In genomic region chr1:92487078-92487605, GRCh38 we compare ENCODE assay signal across 10 cellular contexts. TPM values are rescaled to one million over a fixed set of nuclear protein-coding genes. Genes with fewer than 3 reads are reported as not detected.
DNase-seq lines count a peak whose midpoint lies in the region; ATAC-seq, FAIRE-seq and TF ChIP-seq lines count a peak whose summit lies in the region.
"Had no signal": no experiment of that assay in that cellular context is flagged by ENCODE, and none has a peak within 500 bp of the region (broad histone marks: within the 10 kb centered on the region; RNA-seq: fewer than 3 reads in every experiment).

No MANE protein-coding gene starts in this region.

- FAIRE-seq in HepG2 (lab: Jason Lieb, UNC), result peak; percentile 18

- intact Hi-C loops in HepG2 (cut with micrococcal nuclease; ENCODE audit: unreplicated experiment) (loop anchor here (2.0 kb wide), 2 partner anchors 18 to 50 kb away; no protein-coding TSS in a partner anchor), right lobe of liver (cut with DNase I) (no loop called here), PC-3 (cut with micrococcal nuclease) (loop anchor here (10.0 kb wide), 1 partner anchor 98 kb away; no protein-coding TSS in a partner anchor)

- no peaks in the 10 kb centered on the region for H3K36me3 ChIP-seq in HepG2 (replicated peaks in 1 of 2; ENCODE audit: control insufficient read depth in 1 of 2, insufficient read depth in 2 of 2, low read length in 2 of 2)
- H3K36me3 ChIP-seq in right lobe of liver, result no peaks in the 10 kb centered on the region
- no peaks in the 10 kb centered on the region for H3K36me3 ChIP-seq in adipocyte (ENCODE audit: control insufficient read depth, insufficient read depth, low read length, severe bottlenecking)
- no peaks in the 10 kb centered on the region for H3K36me3 ChIP-seq in PC-3 (ENCODE audit: low read depth, low read length)

- H4K20me1 ChIP-seq in HepG2 (ENCODE audit: insufficient read depth, low read length), result no peaks in the 10 kb centered on the region
- no peaks in the 10 kb centered on the region for H4K20me1 ChIP-seq in PC-3 (ENCODE audit: low read length)

- H3K27ac ChIP-seq in HepG2 (ENCODE audit: extremely low read length, insufficient read depth, low read length), result peak overlapping the region; percentile 77
- H3K27ac ChIP-seq in right lobe of liver, result no peak overlapping the region
- no peak overlapping the region for H3K27ac ChIP-seq in PC-3 (ENCODE audit: low read length)

- H3K4me1 ChIP-seq in HepG2 (ENCODE audit: insufficient read depth, low read length), result peaks cover 27% of the 10 kb centered on the region
- peaks cover 0 to 38% (median 22%) of the 10 kb centered on the region in 4 donors for H3K4me1 ChIP-seq in right lobe of liver
- H3K4me1 ChIP-seq in adipocyte (ENCODE audit: control insufficient read depth, insufficient read depth, low read length), result peaks cover 37% of the 10 kb centered on the region
- H3K4me1 ChIP-seq in mononuclear cell (ENCODE audit: insufficient read depth, low read length), result peaks cover 37% of the 10 kb centered on the region
- H3K4me1 ChIP-seq in PC-3 (ENCODE audit: insufficient read depth, low read length), result peaks cover 13% of the 10 kb centered on the region; the same call in 1 of the 2 replicates

- CTCF ChIA-PET in HepG2 (lab: Yijun Ruan, JAX; ENCODE audit: low intra/inter-chr PET ratio, low total read pairs) (interaction anchor here (1.4 kb wide), 1 partner anchor 136 kb away, joined by 4 read pairs; no protein-coding TSS in a partner anchor), PC-3 (lab: Charles Lee) (no interaction called here)

- in situ Hi-C loops in HepG2 (cut with HindIII; ENCODE audit: extremely low pct_ligation_motif_present, low pct_unique_long_range_greater_than_20kb), result no loop called here

- TF ChIP-seq RAD21 in HepG2 (CRISPR knock-in tag; IDR thresholded peaks at IDR 0.05), result no peak

- no peaks in the 10 kb centered on the region for H3K9me3 ChIP-seq in HepG2 (ENCODE audit: low read length)
- no peaks in the 10 kb centered on the region for H3K9me3 ChIP-seq in right lobe of liver
- no peaks in the 10 kb centered on the region for H3K9me3 ChIP-seq in adipocyte (ENCODE audit: control insufficient read depth, low read length)
- no peaks in the 10 kb centered on the region for H3K9me3 ChIP-seq in mononuclear cell (ENCODE audit: low read depth, low read length)
- no peaks in the 10 kb centered on the region for H3K9me3 ChIP-seq in PC-3 (ENCODE audit: low read length)

- no peaks in the 10 kb centered on the region; a peak in 2 of 5 replicates for H3K27me3 ChIP-seq in HepG2 (ENCODE audit: control insufficient read depth in 1 of 2, insufficient read depth in 2 of 2, low read length in 2 of 2)
- H3K27me3 ChIP-seq in right lobe of liver, result peaks cover 7 to 41% of the 10 kb centered on the region in 2 donors
- peaks cover 44% of the 10 kb centered on the region for H3K27me3 ChIP-seq in adipocyte (replicated peaks; ENCODE audit: control insufficient read depth, insufficient read depth, low read length)
- H3K27me3 ChIP-seq in mononuclear cell (ENCODE audit: insufficient read depth, low read length), result no peaks in the 10 kb centered on the region
- peaks cover 22% of the 10 kb centered on the region for H3K27me3 ChIP-seq in PC-3 (ENCODE audit: low read length)

- H3K4me3 ChIP-seq in HepG2 (replicated peaks in 1 of 3; ENCODE audit: insufficient read depth in 1 of 3, low read depth in 2 of 3, low read length in 3 of 3), result peak overlapping the region; percentile 66 to 87 (median 68); a peak in 5 of 6 replicates
- H3K4me3 ChIP-seq in right lobe of liver, result peak overlapping the region in 1 of 3 donors; percentile 50
- peak overlapping the region; percentile 74 for H3K4me3 ChIP-seq in adipocyte (ENCODE audit: low read length)
- peak overlapping the region; percentile 64 for H3K4me3 ChIP-seq in mononuclear cell (ENCODE audit: low read length)
- H3K4me3 ChIP-seq in PC-3 (ENCODE audit: low read length), result no peak overlapping the region

- BruUV-seq in HepG2 (replicated peaks; lab: Mats Ljungman, UMichigan) (TSS peak; percentile 77), PC-3 (replicated peaks; lab: Mats Ljungman, UMichigan) (no TSS peak)

- WGBS in HepG2 (ENCODE audit: low lambda C conversion rate), result 26% methylated on average over 7 of the region's 7 CpGs
- WGBS in right lobe of liver (ENCODE audit: insufficient coverage, low coverage, low lambda C conversion rate, missing lambda C conversion rate), result 70% methylated on average over 7 of the region's 7 CpGs

- no peaks in the 10 kb centered on the region for H3F3A ChIP-seq in PC-3 (ENCODE audit: low read length, unreplicated experiment)

- H3K79me2 ChIP-seq in HepG2 (ENCODE audit: insufficient read depth, low read length) (no peaks in the 10 kb centered on the region), PC-3 (ENCODE audit: low read length) (no peaks in the 10 kb centered on the region)

- DNase-seq in HepG2 (ENCODE audit: low spot score) (no peak), right lobe of liver (no peak), adipocyte (ENCODE audit: low read depth) (no peak), RPMI8226 (no peak), SW 1271 (lab: John Stamatoyannopoulos, UW) (no peak), PC-3 (no peak)
- DNase-seq: DMS79, NCI-H2081 treated with DMSO at 0.1 percent for 48 hours had no signal

- TF ChIP-seq CTCF in HepG2 (CRISPR knock-in tag; IDR thresholded peaks at IDR 0.05), result no peak
- TF ChIP-seq CTCF in right lobe of liver (IDR thresholded peaks at IDR 0.05), result no peak
- TF ChIP-seq CTCF in PC-3 (conservative IDR thresholded peaks at IDR 0.05; ENCODE audit: low read depth, low read length), result no peak

- POLR2A ChIA-PET in HepG2 (lab: Yijun Ruan, JAX), result interaction anchor here (1.1 to 3.8 kb wide), 4 partner anchors 10 to 51 kb away, joined by 3 to 26 read pairs (median 20); no protein-coding TSS in a partner anchor
- POLR2A ChIA-PET in PC-3 (lab: Charles Lee; ENCODE audit: unreplicated experiment), result no interaction called here

- TF ChIP-seq EP300 in HepG2 (IDR thresholded peaks at IDR 0.05; ENCODE audit: low read depth in 2 of 2, low read length in 2 of 2), result no peak
- TF ChIP-seq EP300 in HepG2 (CRISPR knock-in tag; IDR thresholded peaks at IDR 0.05; ENCODE audit: borderline replicate concordance), result no peak

- H3K9me2 ChIP-seq in PC-3 (replicated peaks; ENCODE audit: low read length), result no peaks in the 10 kb centered on the region

- H3K9ac ChIP-seq in HepG2 (ENCODE audit: insufficient read depth, low read depth, low read length) (peak overlapping the region; percentile 78), adipocyte (ENCODE audit: low read length) (no peak overlapping the region), PC-3 (ENCODE audit: low read length) (no peak overlapping the region)

- ATAC-seq in HepG2, result no peak
- no peak for ATAC-seq in right lobe of liver
- no peak for ATAC-seq in PC-3
- no peak for ATAC-seq in HG03139 (IDR thresholded peaks at IDR 0.05; ENCODE audit: unreplicated experiment)

- H3K4me2 ChIP-seq in HepG2 (ENCODE audit: low read depth, low read length) (peak overlapping the region; percentile 80), PC-3 (ENCODE audit: low read length) (no peak overlapping the region)

- TF ChIP-seq POLR2A in HepG2 (IDR thresholded peaks at IDR 0.05; ENCODE audit: insufficient read depth in 1 of 2, low read depth in 2 of 2, low read length in 2 of 2) (no peak; a peak in 1 of 4 replicates), right lobe of liver (IDR thresholded peaks at IDR 0.05) (no peak)

- peak overlapping the region; percentile 78 for H2AFZ ChIP-seq in HepG2 (ENCODE audit: low read length)
- H2AFZ ChIP-seq in PC-3 (ENCODE audit: low read length), result no peak overlapping the region

TF ChIP-seq in HepG2, 621 proteins besides CTCF, POLR2A, EP300 and RAD21 (continues in another document):
- peak; percentile 40; the same call in 1 of the 2 replicates for TF ChIP-seq ZFP36L1 (CRISPR knock-in tag; IDR thresholded peaks at IDR 0.05)
- peak; percentile 2 for TF ChIP-seq ASH2L (IDR thresholded peaks at IDR 0.05; ENCODE audit: insufficient read length, low read depth, low read length)
- TF ChIP-seq ZNF362 (CRISPR knock-in tag; IDR thresholded peaks at IDR 0.05; ENCODE audit: borderline replicate concordance), result no peak
- 0 out of 2 replicates have a peak, but pooled peaks have one; percentile 28 for TF ChIP-seq POLR2G (IDR thresholded peaks at IDR 0.05; ENCODE audit: low read depth, low read length)

RNA-seq across cellular contexts. Expression of gene GFI1, which starts 0.4 kb away (rescaled TPM):
- total RNA-seq in HepG2 (2016; rRNA removed; fragmentation: Illumina TruSeq; extraction: Trizol) (10.0 and 10.3 TPM in 2 replicates), right lobe of liver (under 1 TPM; 0.12 to 0.80 (median 0.42) TPM), mononuclear cell (7.1 TPM), PC-3 (2014; rRNA removed) (0.29 and 0.84 TPM in 2 replicates)
- 2.2 and 2.4 TPM in 2 replicates for total RNA-seq in HepG2 (2016; cell fraction: cytosol; rRNA removed; fragmentation: Illumina TruSeq; extraction: Trizol; ENCODE audit: low read depth)
- total RNA-seq in HepG2 (2016; cell fraction: insoluble cytoplasmic fraction; rRNA removed; fragmentation: Illumina TruSeq; extraction: Trizol), result 7.8 and 10.1 TPM in 2 replicates
- total RNA-seq in HepG2 (2016; cell fraction: membrane; rRNA removed; fragmentation: Illumina TruSeq; extraction: Trizol), result 7.6 and 8.3 TPM in 2 replicates
- total RNA-seq in HepG2 (2016; cell fraction: nucleus; rRNA removed; fragmentation: Illumina TruSeq; extraction: Trizol), result 8.2 and 9.3 TPM in 2 replicates
- polyA plus RNA-seq in HepG2 (2011; rRNA removed), result 8.7 and 10.5 TPM in 2 replicates
- polyA plus RNA-seq in HepG2 (2011; cell fraction: cytosol; rRNA removed), result 6.4 and 8.9 TPM in 2 replicates
- polyA plus RNA-seq in HepG2 (2011; cell fraction: nucleus; rRNA removed), result 20.6 and 24.5 TPM in 2 replicates
- polyA plus RNA-seq in HepG2 (2012), result 5.6 and 9.4 TPM in 2 replicates
- 1.7 and 1.8 TPM in 2 replicates for polyA plus RNA-seq in HepG2 (2016; cell fraction: cytosol; fragmentation: Illumina TruSeq; extraction: Trizol; ENCODE audit: low read depth)
- 9.4 and 11.2 TPM in 2 replicates for polyA plus RNA-seq in HepG2 (2016; cell fraction: insoluble cytoplasmic fraction; fragmentation: Illumina TruSeq; extraction: Trizol; ENCODE audit: low read depth)
- polyA plus RNA-seq in HepG2 (2016; cell fraction: membrane; fragmentation: Illumina TruSeq; extraction: Trizol; ENCODE audit: low read depth), result 5.1 and 6.1 TPM in 2 replicates
- polyA plus RNA-seq in HepG2 (2016; cell fraction: nucleus; fragmentation: Illumina TruSeq; extraction: Trizol; ENCODE audit: insufficient read depth, low read depth), result 17.1 and 17.5 TPM in 2 replicates
- 1.0 and 21.8 TPM in 2 replicates for polyA minus RNA-seq in HepG2 (2011; rRNA and poly(A)+ RNA removed; ENCODE audit: low replicate concordance)
- polyA minus RNA-seq in HepG2 (2011; cell fraction: cytosol; rRNA and poly(A)+ RNA removed), result 6.8 and 9.8 TPM in 2 replicates
- 14.0 and 15.8 TPM in 2 replicates for polyA minus RNA-seq in HepG2 (2011; cell fraction: nucleus; rRNA and poly(A)+ RNA removed)

Comparison
In these comparisons a context has a peak if more than half of its experiments do, and no peak if none do; other contexts are left out.
1. intact Hi-C loops: an anchor here in HepG2 (2.0 kb wide) and PC-3 (10.0 kb wide); none called in right lobe of liver.